In genomic region chr5:179680014-179680779, GRCh38 we compare ENCODE assay signal across 1 cellular context.
TF ChIP-seq lines count a peak whose summit lies in the region.

No MANE protein-coding gene starts in this region.

TF ChIP-seq in liver, 16 proteins besides CTCF, POLR2A, EP300 and RAD21:
- TF ChIP-seq RXRA (IDR thresholded peaks at IDR 0.05) (peak; percentile 76 to 81), YY1 (IDR thresholded peaks at IDR 0.05) (peak; percentile 76), ATF3 (IDR thresholded peaks at IDR 0.05) (no peak), TAF1 (conservative IDR thresholded peaks at IDR 0.05) (no peak), GABPA (IDR thresholded peaks at IDR 0.05 in 1 of 2, conservative IDR thresholded peaks at IDR 0.05 in 1 of 2) (no peak), SP1 (IDR thresholded peaks at IDR 0.05) (peak; percentile 99), EGR1 (IDR thresholded peaks at IDR 0.05; ENCODE audit: low read depth in 2 of 2) (peak in 1 of 2 donors; percentile 36), MAX (IDR thresholded peaks at IDR 0.05) (peak; percentile 64), NR2F2 (IDR thresholded peaks at IDR 0.05) (no peak), JUND (IDR thresholded peaks at IDR 0.05) (peak in 1 of 2 donors; percentile 72), HNF4G (IDR thresholded peaks at IDR 0.05) (peak; percentile 98), FOXA1 (IDR thresholded peaks at IDR 0.05) (peak; percentile 48), FOXA2 (IDR thresholded peaks at IDR 0.05) (peak; percentile 64), HNF4A (conservative IDR thresholded peaks at IDR 0.05) (peak; percentile 98 to 100), REST (IDR thresholded peaks at IDR 0.05) (peak; percentile 81), ZBTB33 (IDR thresholded peaks at IDR 0.05) (peak; percentile 82)
TF ChIP-seq in liver: peak in this region for 12.
